In genomic region chr19:41555752-41556151, GRCh38 we compare ENCODE assay signal across 18 cellular contexts. TPM values are rescaled to one million over a fixed set of nuclear protein-coding genes. Genes with fewer than 3 reads are reported as not detected.
DNase-seq lines count a peak whose midpoint lies in the region; ATAC-seq and TF ChIP-seq lines count a peak whose summit lies in the region.
"Had no signal": no experiment of that assay in that cellular context is flagged by ENCODE, and none has a peak within 500 bp of the region (broad histone marks: within the 10 kb centered on the region; RNA-seq: fewer than 3 reads in every experiment).

No MANE protein-coding gene starts in this region.

- peaks cover 91% of the 10 kb centered on the region for H3K4me1 Mint-ChIP-seq in activated T-cell treated with anti-CD3 and anti-CD28 coated beads, Interleukin-2, amount 50 U/mL, for 72 hours (ENCODE audit: low read depth)
- H3K4me1 Mint-ChIP-seq in T-helper 17 cell, result peaks cover 72% of the 10 kb centered on the region
- peaks cover 72% of the 10 kb centered on the region for H3K4me1 Mint-ChIP-seq in stimulated activated naive CD8-positive, alpha-beta T cell treated with anti-CD3 and anti-CD28 coated beads, Interleukin-15, amount 100 ng/mL, for 72 hours
- H3K4me1 Mint-ChIP-seq: nephron had no signal

- peak overlapping the region; percentile 44 for H3K27ac ChIP-seq in effector memory CD4-positive, alpha-beta T cell (ENCODE audit: insufficient read depth, low read length, poor library complexity, severe bottlenecking)
- H3K27ac ChIP-seq: lower lobe of right lung had no signal

- H3K4me3 Mint-ChIP-seq in activated T-cell treated with anti-CD3 and anti-CD28 coated beads, Interleukin-2, amount 50 U/mL, for 72 hours, result peak overlapping the region; percentile 93 to 100
- peak overlapping the region; percentile 88 for H3K4me3 Mint-ChIP-seq in T-helper 17 cell
- peak overlapping the region; percentile 58 to 91 for H3K4me3 Mint-ChIP-seq in stimulated activated naive CD8-positive, alpha-beta T cell treated with anti-CD3 and anti-CD28 coated beads, Interleukin-15, amount 100 ng/mL, for 72 hours
- H3K4me3 Mint-ChIP-seq: nephron had no signal

- peak overlapping the region; percentile 99 for H3K27ac Mint-ChIP-seq in activated T-cell treated with anti-CD3 and anti-CD28 coated beads, Interleukin-2, amount 50 U/mL, for 72 hours
- H3K27ac Mint-ChIP-seq in T-helper 17 cell, result peak overlapping the region; percentile 99
- H3K27ac Mint-ChIP-seq in stimulated activated naive CD8-positive, alpha-beta T cell treated with anti-CD3 and anti-CD28 coated beads, Interleukin-15, amount 100 ng/mL, for 72 hours, result peak overlapping the region; percentile 64 to 73
- H3K27ac Mint-ChIP-seq: nephron had no signal

- H3K9me3 Mint-ChIP-seq in activated T-cell treated with anti-CD3 and anti-CD28 coated beads, Interleukin-2, amount 50 U/mL, for 72 hours, result no peaks in the 10 kb centered on the region
- H3K9me3 Mint-ChIP-seq in stimulated activated naive CD8-positive, alpha-beta T cell treated with anti-CD3 and anti-CD28 coated beads, Interleukin-15, amount 100 ng/mL, for 72 hours, result no peaks in the 10 kb centered on the region

- TF ChIP-seq CTCF in GM13977 (IDR thresholded peaks at IDR 0.05; ENCODE audit: extremely low read depth, insufficient read depth, missing control alignments), result no peak

- H3K4me3 ChIP-seq in effector memory CD4-positive, alpha-beta T cell (ENCODE audit: insufficient read depth, low read depth, low read length, poor library complexity, severe bottlenecking), result peak overlapping the region; percentile 5
- H3K4me3 ChIP-seq: lower lobe of right lung, stomach had no signal

- in situ Hi-C loops in GM13977 (cut with MboI; ENCODE audit: low pct_unique_long_range_greater_than_20kb, low sequenced_read_pairs, unreplicated experiment), result no loop called here

- peaks cover 21 to 42% of the 10 kb centered on the region in 2 donors for H3K36me3 Mint-ChIP-seq in activated T-cell treated with anti-CD3 and anti-CD28 coated beads, Interleukin-2, amount 50 U/mL, for 72 hours (ENCODE audit: insufficient read depth in 2 of 2)
- H3K36me3 Mint-ChIP-seq in T-helper 17 cell (ENCODE audit: low read depth), result peaks cover 15% of the 10 kb centered on the region

- H3K27me3 Mint-ChIP-seq in activated T-cell treated with anti-CD3 and anti-CD28 coated beads, Interleukin-2, amount 50 U/mL, for 72 hours (ENCODE audit: low read depth), result no peaks in the 10 kb centered on the region
- no peaks in the 10 kb centered on the region for H3K27me3 Mint-ChIP-seq in T-helper 17 cell
- no peaks in the 10 kb centered on the region for H3K27me3 Mint-ChIP-seq in stimulated activated naive CD8-positive, alpha-beta T cell treated with anti-CD3 and anti-CD28 coated beads, Interleukin-15, amount 100 ng/mL, for 72 hours

- peaks cover 9% of the 10 kb centered on the region for H3K36me3 ChIP-seq in effector memory CD4-positive, alpha-beta T cell (ENCODE audit: control insufficient read depth, insufficient read depth, low read length)
- H3K36me3 ChIP-seq: lower lobe of right lung, stomach had no signal

- H3K4me1 ChIP-seq in effector memory CD4-positive, alpha-beta T cell (ENCODE audit: control insufficient read depth, insufficient read depth, low read length, poor library complexity, severe bottlenecking), result peaks cover 56% of the 10 kb centered on the region
- H3K4me1 ChIP-seq: stomach had no signal

- DNase-seq in activated T-cell treated with anti-CD3 and anti-CD28 coated beads, Interleukin-2, amount 50 U/mL, for 72 hours, result no peak
- DNase-seq in activated T-cell treated with anti-CD3 and anti-CD28 coated beads, Interleukin-2, amount 50 U/mL, for 1 hour, result no peak
- no peak for DNase-seq in T-helper 17 cell
- DNase-seq in effector memory CD4-positive, alpha-beta T cell, result no peak
- no peak for DNase-seq in stimulated activated naive CD8-positive, alpha-beta T cell treated with anti-CD3 and anti-CD28 coated beads, Interleukin-15, amount 100 ng/mL, for 72 hours
- DNase-seq in GM13977 (ENCODE audit: low spot score), result no peak
- no peak for DNase-seq in T-helper 9 cell
- DNase-seq: activated CD4-positive, alpha-beta T cell treated with anti-CD3 and anti-CD28 coated beads for 1 hour; activated effector memory CD4-positive, alpha-beta T cell treated with Interleukin-2 at 50 U/mL for 16 hours; Kasumi-1; lower lobe of right lung; NCI-H1436; Right ventricle myocardium superior; stimulated activated CD4-positive, alpha-beta T cell treated with anti-CD3 and anti-CD28 coated beads, Interleukin-12 subunit alpha, Interleukin-12 subunit beta, amount 100 ng/mL, for 4 hours; stomach had no signal

- peak in 1 of 2 donors; percentile 14 for ATAC-seq in activated T-cell treated with anti-CD3 and anti-CD28 coated beads, Interleukin-2, amount 50 U/mL, for 72 hours (replicated peaks in 1 of 2)
- ATAC-seq in T-helper 17 cell (peak; percentile 23), HG02623 (IDR thresholded peaks at IDR 0.05; ENCODE audit: unreplicated experiment) (no peak)
- ATAC-seq in stimulated activated naive CD8-positive, alpha-beta T cell treated with anti-CD3 and anti-CD28 coated beads, Interleukin-15, amount 100 ng/mL, for 72 hours, result no peak
- ATAC-seq: esophagus mucosa, lower lobe of right lung had no signal

- no peaks in the 10 kb centered on the region for H3K27me3 ChIP-seq in effector memory CD4-positive, alpha-beta T cell (replicated peaks; ENCODE audit: control insufficient read depth, insufficient read depth, low read length, poor library complexity, severe bottlenecking)

- no peaks in the 10 kb centered on the region for H3K9me3 ChIP-seq in T-helper 17 cell (ENCODE audit: control insufficient read depth, low read length, poor library complexity, severe bottlenecking)
- no peaks in the 10 kb centered on the region for H3K9me3 ChIP-seq in effector memory CD4-positive, alpha-beta T cell (ENCODE audit: control insufficient read depth, low read length)
- H3K9me3 ChIP-seq: lower lobe of right lung had no signal

RNA-seq across cellular contexts. Expression of gene CEACAM21, which starts 20.2 kb away (rescaled TPM):
- total RNA-seq in activated T-cell treated with anti-CD3 and anti-CD28 coated beads, Interleukin-2, amount 50 U/mL, for 72 hours, result 10 to 100 TPM; 38.4 to 41.7 TPM
- 10 to 100 TPM; 40.5 to 44.4 TPM for total RNA-seq in T-helper 17 cell
